ENCODE assay signal across 11 cellular contexts in the genomic region with DNA sequence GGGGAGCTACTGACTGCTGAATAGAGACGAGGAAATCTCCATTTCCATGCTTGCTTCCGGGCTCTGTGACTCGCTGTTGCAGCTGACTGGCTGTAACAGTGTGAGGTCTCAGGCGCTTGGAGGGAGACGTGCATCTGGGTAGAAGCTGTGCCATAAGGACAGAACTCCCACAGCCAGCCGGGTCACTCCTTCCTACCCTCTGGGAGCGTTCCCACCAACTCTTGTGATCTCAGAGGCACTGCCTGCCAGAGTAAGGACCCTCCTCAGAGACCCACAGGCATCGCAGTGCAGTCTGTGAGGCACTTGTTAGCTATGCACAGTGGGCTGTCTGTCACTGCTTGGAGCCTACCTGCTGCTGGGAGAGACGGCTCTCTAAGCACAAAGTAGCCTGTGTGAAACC.
DNase-seq lines count a peak whose midpoint lies in the region; ATAC-seq and TF ChIP-seq lines count a peak whose summit lies in the region.
"Had no signal": no experiment of that assay in that cellular context is flagged by ENCODE, and none has a peak within 500 bp of the region (broad histone marks: within the 10 kb centered on the region; RNA-seq: fewer than 3 reads in every experiment).

No MANE protein-coding gene starts in this region.

- no peak overlapping the region for H2BK5ac ChIP-seq in H9 (ENCODE audit: insufficient read length, low read length)

- no peaks in the 10 kb centered on the region for H4K20me1 ChIP-seq in H9 (ENCODE audit: control insufficient read depth, insufficient read depth, insufficient read length)

- H3K36me3 ChIP-seq in NT2/D1 (ENCODE audit: insufficient read depth, insufficient read length, low read length): no peaks in the 10 kb centered on the region
- H3K36me3 ChIP-seq in kidney epithelial cell (ENCODE audit: control insufficient read depth, insufficient read depth, low read length): no peaks in the 10 kb centered on the region
- H3K36me3 ChIP-seq in thyroid gland: no peaks in the 10 kb centered on the region

- no peak overlapping the region for H3K18ac ChIP-seq in H9 (ENCODE audit: insufficient read length, low read depth, low read length)

- no peak overlapping the region for H3K4me3 Mint-ChIP-seq in H9

- H2AFZ ChIP-seq in H9 (ENCODE audit: low read length): no peak overlapping the region

- H3K4ac ChIP-seq in H9 (ENCODE audit: low read depth, low read length): no peak overlapping the region

- H3K4me1 ChIP-seq in H9 (ENCODE audit: insufficient read depth, low read length) (peaks cover 5% of the 10 kb centered on the region), NT2/D1 (ENCODE audit: insufficient read depth, insufficient read length) (no peaks in the 10 kb centered on the region), thyroid gland (peaks cover 6 to 7% of the 10 kb centered on the region in 2 donors)

- H2BK15ac ChIP-seq in H9 (ENCODE audit: low read depth, low read length): no peak overlapping the region

- H3K23ac ChIP-seq in H9 (ENCODE audit: insufficient read length, low read depth, low read length): no peak overlapping the region

- H3K27ac ChIP-seq in H9 (ENCODE audit: insufficient read length, low read depth, low read length): peak overlapping the region; percentile 2
- no peak overlapping the region for H3K27ac ChIP-seq in thyroid gland

- no CpG with 5 or more reads among the region's 9 CpGs for WGBS in H9 (ENCODE audit: extremely low coverage, insufficient read length, low lambda C conversion rate)
- WGBS in thyroid gland, 2 donors: 31 to 53% methylated on average over 7 to 9 of the region's 9 CpGs

- no peaks in the 10 kb centered on the region; a peak in 2 of 5 replicates for H3K9me3 Mint-ChIP-seq in H9

- ATAC-seq in HG03139 (IDR thresholded peaks at IDR 0.05; ENCODE audit: unreplicated experiment): no peak
- ATAC-seq: stimulated activated naive CD8-positive, alpha-beta T cell treated with anti-CD3 and anti-CD28 coated beads, Interleukin-15, amount 100 ng/mL, for 72 hours had no signal

- H4K8ac ChIP-seq in H9 (replicated peaks; ENCODE audit: insufficient read length, low read depth, low read length): no peak overlapping the region

- H2BK20ac ChIP-seq in H9 (ENCODE audit: low read depth, low read length, poor library complexity, severe bottlenecking): no peak overlapping the region

- H3K56ac ChIP-seq in H9 (ENCODE audit: insufficient read length, low read depth, low read length): no peak overlapping the region

- H4K91ac ChIP-seq in H9 (ENCODE audit: insufficient read length, low read depth, low read length): no peak overlapping the region

- no peaks in the 10 kb centered on the region; the same call in 1 of the 2 replicates for H3K27me3 Mint-ChIP-seq in H9 (ENCODE audit: low read depth)

- no peak overlapping the region for H2BK12ac ChIP-seq in H9 (ENCODE audit: insufficient read length, low read depth, low read length)

- H3K14ac ChIP-seq in H9 (ENCODE audit: insufficient read depth, low read length): no peak overlapping the region; the same call in 1 of the 2 replicates

- peak overlapping the region in 2 of 3 experiments; percentile 9 to 95; a peak in 4 of 7 replicates for H3K27ac Mint-ChIP-seq in H9
- H3K27ac Mint-ChIP-seq: stimulated activated naive CD8-positive, alpha-beta T cell treated with anti-CD3 and anti-CD28 coated beads, Interleukin-15, amount 100 ng/mL, for 72 hours had no signal

- intact Hi-C loops in thyroid gland (cut with DNase I): no loop called here

- H3K4me3 ChIP-seq in NT2/D1 (ENCODE audit: insufficient read length, low read depth) (no peak overlapping the region), kidney epithelial cell (ENCODE audit: low read depth, low read length) (peak overlapping the region; percentile 5), thyroid gland (replicated peaks in 1 of 3) (no peak overlapping the region)

- H2BK120ac ChIP-seq in H9 (ENCODE audit: low read depth, low read length, poor library complexity, severe bottlenecking): no peak overlapping the region

- H3K79me2 ChIP-seq in H9 (ENCODE audit: insufficient read depth, low read length): no peaks in the 10 kb centered on the region

- H3K4me1 Mint-ChIP-seq in H9: peaks cover 58 to 62% of the 10 kb centered on the region in 2 experiments
- H3K4me1 Mint-ChIP-seq: stimulated activated naive CD8-positive, alpha-beta T cell treated with anti-CD3 and anti-CD28 coated beads, Interleukin-15, amount 100 ng/mL, for 72 hours had no signal

- no peaks in the 10 kb centered on the region for H3K23me2 ChIP-seq in H9 (ENCODE audit: insufficient read length, low read depth, low read length, poor library complexity, severe bottlenecking)

- H3T11ph ChIP-seq in H9 (ENCODE audit: low read length): no peak overlapping the region

- no peak overlapping the region for H4K5ac ChIP-seq in H9 (ENCODE audit: insufficient read length, low read depth, low read length)

- H3K36me3 Mint-ChIP-seq in H9 (ENCODE audit: insufficient read depth in 1 of 3, low read depth in 3 of 3): 0 out of 7 replicates have a peak, but pooled peaks cover 0 to 2% (median 0%) of the 10 kb centered on the region in 3 experiments

- no peak overlapping the region for H3K4me2 ChIP-seq in H9 (ENCODE audit: insufficient read depth, insufficient read length, low read length)

- H3K27me3 ChIP-seq in H9 (ENCODE audit: insufficient read depth, low read length): no peaks in the 10 kb centered on the region
- H3K27me3 ChIP-seq in NT2/D1 (ENCODE audit: insufficient read depth, insufficient read length): no peaks in the 10 kb centered on the region
- no peaks in the 10 kb centered on the region for H3K27me3 ChIP-seq in kidney epithelial cell (ENCODE audit: control insufficient read depth, insufficient read depth, low read length)
- H3K27me3 ChIP-seq in thyroid gland: no peaks in the 10 kb centered on the region

- no peaks in the 10 kb centered on the region for H3K9me3 ChIP-seq in H9 (ENCODE audit: control insufficient read depth, low read depth, low read length)
- no peaks in the 10 kb centered on the region for H3K9me3 ChIP-seq in NT2/D1 (ENCODE audit: insufficient read depth, low read length)
- H3K9me3 ChIP-seq in thyroid gland: no peaks in the 10 kb centered on the region

- no peak overlapping the region for H2AK5ac ChIP-seq in H9 (ENCODE audit: insufficient read length, low read length)

- TF ChIP-seq POLR2A in thyroid gland (IDR thresholded peaks at IDR 0.05) (no peak), erythroblast (IDR thresholded peaks at IDR 0.05; ENCODE audit: low read length) (no peak)

- peak; percentile 82 for DNase-seq in H9
- DNase-seq in NT2/D1 (ENCODE audit: low read depth, low spot score): peak; percentile 46
- no peak for DNase-seq in kidney epithelial cell (ENCODE audit: low read depth)
- peak; percentile 3 to 33 for DNase-seq in thyroid gland
- no peak for DNase-seq in erythroblast (lab: John Stamatoyannopoulos, UW)
- no peak for DNase-seq in SHP77 (lab: John Stamatoyannopoulos, UW)
- DNase-seq: activated CD4-positive, alpha-beta T cell treated with anti-CD3 and anti-CD28 coated beads, Interleukin-2, amount 50 U/mL, for 1 hour; DMS53; NCI-H1436 treated with DMSO at 0.1 percent for 48 hours; stimulated activated naive CD8-positive, alpha-beta T cell treated with anti-CD3 and anti-CD28 coated beads, Interleukin-15, amount 100 ng/mL, for 72 hours had no signal

- no peak overlapping the region for H3K9ac ChIP-seq in H9 (ENCODE audit: extremely low read depth, insufficient read length, low read length)
- peak overlapping the region; percentile 32 for H3K9ac ChIP-seq in NT2/D1 (ENCODE audit: insufficient read length, low read depth)

- no peak for TF ChIP-seq CTCF in H9 (conservative IDR thresholded peaks at IDR 0.05)
- no peak for TF ChIP-seq CTCF in kidney epithelial cell (IDR thresholded peaks at IDR 0.05; ENCODE audit: insufficient read depth, low read length, poor library complexity, severe bottlenecking)
- no peak for TF ChIP-seq CTCF in thyroid gland (IDR thresholded peaks at IDR 0.05)

- H3K79me1 ChIP-seq in H9 (ENCODE audit: insufficient read depth, low read depth, low read length, poor library complexity, severe bottlenecking): no peaks in the 10 kb centered on the region

Comparison
In these comparisons a context has a peak if more than half of its experiments do, and no peak if none do; other contexts are left out.
1. DNase-seq: peak in H9 (single experiment), NT2/D1 (single experiment) and thyroid gland (2 of 2); none in kidney epithelial cell (single experiment), erythroblast (0 of 2) and SHP77 (0 of 2).